8 cellular contexts compared by ENCODE assay signal in genomic region chr11:44095506-44096359, GRCh38. TPM values are rescaled to one million over a fixed set of nuclear protein-coding genes. Genes with fewer than 3 reads are reported as not detected.
DNase-seq lines count a peak whose midpoint lies in the region; ATAC-seq, FAIRE-seq and TF ChIP-seq lines count a peak whose summit lies in the region.

TSS of gene EXT2 (plus strand) at chr11:44095678. CDS start at chr11:44107713, 12,035 bp downstream.

- peak; percentile 91 for ATAC-seq in HG02852 (IDR thresholded peaks at IDR 0.05; ENCODE audit: unreplicated experiment)
- peak; percentile 98 for ATAC-seq in left ventricle myocardium superior

- FAIRE-seq in urothelium cell line (lab: Jason Lieb, UNC) = peak; percentile 61

- intact Hi-C loops in left ventricle myocardium superior (cut with micrococcal nuclease) = loop anchor here (10.0 kb wide), 1 partner anchor 439 kb away; no protein-coding TSS in a partner anchor

- H3K9me3 Mint-ChIP-seq in T-helper 1 cell treated with Interleukin-12 subunit alpha and Interleukin-12 subunit beta and Interleukin-4 antibody, amounts not matched to agents 30 μg/mL and 1 μg/mL, for 36 hours = no peaks in the 10 kb centered on the region

- peak; percentile 67 for TF ChIP-seq POLR2A in GM15510 (IDR thresholded peaks at IDR 0.05; ENCODE audit: borderline replicate concordance, extremely low read depth, insufficient read length)

- H3K27me3 Mint-ChIP-seq in T-helper 1 cell treated with Interleukin-12 subunit alpha and Interleukin-12 subunit beta and Interleukin-4 antibody, amounts not matched to agents 30 μg/mL and 1 μg/mL, for 36 hours (ENCODE audit: low read depth) = peaks cover 4% of the 10 kb centered on the region

- H3K36me3 Mint-ChIP-seq in T-helper 1 cell treated with Interleukin-12 subunit alpha and Interleukin-12 subunit beta and Interleukin-4 antibody, amounts not matched to agents 30 μg/mL and 1 μg/mL, for 36 hours (ENCODE audit: low read depth) = peaks cover 5% of the 10 kb centered on the region

- H3K4me1 Mint-ChIP-seq in T-helper 1 cell treated with Interleukin-12 subunit alpha and Interleukin-12 subunit beta and Interleukin-4 antibody, amounts not matched to agents 30 μg/mL and 1 μg/mL, for 36 hours (ENCODE audit: low read depth) = peaks cover 22% of the 10 kb centered on the region

- DNase-seq in NCI-H1436 treated with DMSO at 0.1 percent for 48 hours (lab: John Stamatoyannopoulos, UW) = peak; percentile 6
- DNase-seq in amniotic stem cell (lab: John Stamatoyannopoulos, UW) = peak; percentile 59
- peak; percentile 94 for DNase-seq in left ventricle myocardium superior
- DNase-seq in pulmonary artery endothelial cell (ENCODE audit: low read depth, low spot score) = peak; percentile 51
- DNase-seq in urothelium cell line (ENCODE audit: low spot score) = peak; percentile 96

- no peak within 1 kb of the TSS for H3K27ac Mint-ChIP-seq in T-helper 1 cell treated with Interleukin-12 subunit alpha and Interleukin-12 subunit beta and Interleukin-4 antibody, amounts not matched to agents 30 μg/mL and 1 μg/mL, for 36 hours

- peak within 1 kb of the TSS; percentile 86 for H3K4me3 Mint-ChIP-seq in T-helper 1 cell treated with Interleukin-12 subunit alpha and Interleukin-12 subunit beta and Interleukin-4 antibody, amounts not matched to agents 30 μg/mL and 1 μg/mL, for 36 hours

RNA-seq across cellular contexts. Expression of gene EXT2, which starts in this region (rescaled TPM):
- 27.2 TPM for total RNA-seq in left ventricle myocardium superior
- total RNA-seq in pulmonary artery endothelial cell = 84.5 and 87.9 TPM in 2 replicates

Comparison
In these comparisons a context has a peak if more than half of its experiments do, and no peak if none do; other contexts are left out.
1. Peak in every context shown above with its lines: DNase-seq and ATAC-seq.
2. DNase-seq: peak in every context shown above with its lines; median percentile 96 in urothelium cell line; 94 in left ventricle myocardium superior; 59 in amniotic stem cell; 51 in pulmonary artery endothelial cell; 6 in NCI-H1436 treated with DMSO at 0.1 percent for 48 hours.